Comparison of ENCODE assay signal across 18 cellular contexts in the genomic region with DNA sequence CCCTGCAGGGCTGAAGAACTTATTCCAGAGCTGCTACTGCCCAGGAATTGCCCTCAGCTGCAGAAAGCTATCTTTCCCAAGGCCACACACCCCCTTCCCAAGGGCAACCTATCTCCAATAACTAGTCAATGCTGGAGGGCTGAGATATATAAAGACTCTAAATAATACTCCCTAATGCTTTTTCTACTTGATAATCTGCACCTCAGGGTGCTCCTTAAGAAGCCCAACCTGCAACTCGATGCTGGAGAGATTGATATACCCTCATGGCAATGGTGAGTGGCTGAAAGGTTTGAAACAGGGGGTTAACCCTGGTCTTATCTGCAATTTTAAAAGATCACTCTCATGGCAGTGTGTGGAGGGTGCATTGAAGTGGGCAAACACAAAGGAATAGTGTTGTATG.
DNase-seq lines count a peak whose midpoint lies in the region; TF ChIP-seq lines count a peak whose summit lies in the region.
"Had no signal": no experiment of that assay in that cellular context is flagged by ENCODE, and none has a peak within 500 bp of the region (broad histone marks: within the 10 kb centered on the region; RNA-seq: fewer than 3 reads in every experiment).

No MANE protein-coding gene starts in this region.

- H3K4me1 ChIP-seq in Karpas-422 (ENCODE audit: low read length): peaks cover 91% of the 10 kb centered on the region
- peaks cover 39% of the 10 kb centered on the region for H3K4me1 ChIP-seq in parathyroid adenoma
- H3K4me1 ChIP-seq: A549 had no signal

- H3K9me3 ChIP-seq in Karpas-422 (ENCODE audit: low read length) (no peaks in the 10 kb centered on the region), parathyroid adenoma (ENCODE audit: control insufficient read depth, low read length) (no peaks in the 10 kb centered on the region)
- H3K9me3 ChIP-seq: A549 had no signal

- peaks cover 12% of the 10 kb centered on the region for H3K27me3 Mint-ChIP-seq in activated naive CD4-positive, alpha-beta T cell treated with anti-CD3 and anti-CD28 coated beads, Interleukin-2, amount 10 ng/mL, durations not matched to agents 7 days and 5 days

- peak overlapping the region; percentile 24; the same call in 1 of the 2 replicates for H2AFZ ChIP-seq in Karpas-422 (ENCODE audit: low read length)
- peak overlapping the region; percentile 68 for H2AFZ ChIP-seq in parathyroid adenoma

- in situ Hi-C loops in KBM-7 (cut with MboI; ENCODE audit: low pct_unique_long_range_greater_than_20kb, low sequenced_read_pairs): no loop called here

- H3K36me3 Mint-ChIP-seq in activated naive CD4-positive, alpha-beta T cell treated with anti-CD3 and anti-CD28 coated beads, Interleukin-2, amount 10 ng/mL, durations not matched to agents 7 days and 5 days: no peaks in the 10 kb centered on the region
- H3K36me3 Mint-ChIP-seq: CD4-positive, CD25-positive, alpha-beta regulatory T cell; CD8-positive, alpha-beta memory T cell had no signal

- peak; percentile 6 for DNase-seq in NCI-H1092 treated with DMSO at 0.1 percent for 48 hours (lab: John Stamatoyannopoulos, UW)
- no peak for DNase-seq in NCI-H1092 (lab: John Stamatoyannopoulos, UW)
- peak; percentile 64 for DNase-seq in Karpas-422
- no peak for DNase-seq in KBM-7
- DNase-seq in activated naive CD4-positive, alpha-beta T cell treated with anti-CD3 and anti-CD28 coated beads, Interleukin-2, amount 10 ng/mL, durations not matched to agents 7 days and 5 days: no peak
- DNase-seq: CD4-positive, CD25-positive, alpha-beta regulatory T cell; CD8-positive, alpha-beta memory T cell; DMS 273 treated with DMSO at 0.1 percent for 48 hours; DMS53; DND-41; EL; H9; IMR-90 had no signal

- H3K27me3 ChIP-seq in Karpas-422 (ENCODE audit: low read length) (no peaks in the 10 kb centered on the region), parathyroid adenoma (ENCODE audit: control insufficient read depth, insufficient read depth, low read length) (no peaks in the 10 kb centered on the region)

- H3K4me2 ChIP-seq in Karpas-422 (ENCODE audit: low read depth, low read length, poor library complexity, severe bottlenecking) (peak overlapping the region; percentile 63), parathyroid adenoma (ENCODE audit: low read length) (no peak overlapping the region)
- H3K4me2 ChIP-seq: A549 had no signal

- no peaks in the 10 kb centered on the region for H3K9me2 ChIP-seq in Karpas-422 (replicated peaks; ENCODE audit: insufficient read depth, low read length)

- H3K4me3 ChIP-seq in Karpas-422 (ENCODE audit: low read length) (peak overlapping the region; percentile 30; the same call in 1 of the 2 replicates), parathyroid adenoma (ENCODE audit: low read depth, low read length) (no peak overlapping the region)
- H3K4me3 ChIP-seq: A549, GM12878 had no signal

- H4K20me1 ChIP-seq in Karpas-422 (ENCODE audit: insufficient read depth, low read depth, low read length): no peaks in the 10 kb centered on the region

- H3K79me2 ChIP-seq in Karpas-422 (ENCODE audit: low read length): no peaks in the 10 kb centered on the region
- H3K79me2 ChIP-seq in parathyroid adenoma: no peaks in the 10 kb centered on the region

- no peak overlapping the region for H3K27ac Mint-ChIP-seq in activated naive CD4-positive, alpha-beta T cell treated with anti-CD3 and anti-CD28 coated beads, Interleukin-2, amount 10 ng/mL, durations not matched to agents 7 days and 5 days
- H3K27ac Mint-ChIP-seq: CD4-positive, CD25-positive, alpha-beta regulatory T cell had no signal

- no peak overlapping the region for H3K4me3 Mint-ChIP-seq in activated naive CD4-positive, alpha-beta T cell treated with anti-CD3 and anti-CD28 coated beads, Interleukin-2, amount 10 ng/mL, durations not matched to agents 7 days and 5 days
- H3K4me3 Mint-ChIP-seq: CD4-positive, CD25-positive, alpha-beta regulatory T cell; H9 had no signal

- H3K9me3 Mint-ChIP-seq in activated naive CD4-positive, alpha-beta T cell treated with anti-CD3 and anti-CD28 coated beads, Interleukin-2, amount 10 ng/mL, durations not matched to agents 7 days and 5 days: no peaks in the 10 kb centered on the region
- H3K9me3 Mint-ChIP-seq: CD8-positive, alpha-beta memory T cell had no signal

- CTCF ChIA-PET in activated naive CD4-positive, alpha-beta T cell treated with anti-CD3 and anti-CD28 coated beads, Interleukin-2, amount 10 ng/mL, durations not matched to agents 7 days and 5 days (lab: Charles Lee): interaction anchor here (0.6 kb wide), 1 partner anchor 639 kb away, joined by 3 read pairs; no protein-coding TSS in a partner anchor

- H3K27ac ChIP-seq in Karpas-422 (ENCODE audit: low read length) (peak overlapping the region; percentile 99), cingulate gyrus (ENCODE audit: low read depth, low read length) (peak overlapping the region; percentile 15), parathyroid adenoma (peak overlapping the region; percentile 84)
- H3K27ac ChIP-seq: 22Rv1, A549 had no signal

- peak overlapping the region; percentile 74 for H3K9ac ChIP-seq in Karpas-422 (ENCODE audit: low read length)
- no peak overlapping the region for H3K9ac ChIP-seq in parathyroid adenoma

- TF ChIP-seq CTCF in parathyroid adenoma (IDR thresholded peaks at IDR 0.05): no peak

- H3K36me3 ChIP-seq in Karpas-422 (ENCODE audit: insufficient read depth, low read length) (no peaks in the 10 kb centered on the region), parathyroid adenoma (ENCODE audit: control insufficient read depth, insufficient read depth, low read length) (no peaks in the 10 kb centered on the region)

- H3K4me1 Mint-ChIP-seq in activated naive CD4-positive, alpha-beta T cell treated with anti-CD3 and anti-CD28 coated beads, Interleukin-2, amount 10 ng/mL, durations not matched to agents 7 days and 5 days: no peaks in the 10 kb centered on the region
- H3K4me1 Mint-ChIP-seq: CD4-positive, CD25-positive, alpha-beta regulatory T cell; H9 had no signal

Comparison
In these comparisons a context has a peak if more than half of its experiments do, and no peak if none do; other contexts are left out.
1. DNase-seq: peak in NCI-H1092 treated with DMSO at 0.1 percent for 48 hours (single experiment) and Karpas-422 (single experiment); none in NCI-H1092 (single experiment), KBM-7 (single experiment) and activated naive CD4-positive, alpha-beta T cell treated with anti-CD3 and anti-CD28 coated beads, Interleukin-2, amount 10 ng/mL, durations not matched to agents 7 days and 5 days (single experiment).
2. H3K27ac ChIP-seq: peak in every context shown above with its lines; median percentile 99 in Karpas-422; 84 in parathyroid adenoma; 15 in cingulate gyrus.